31 cellular contexts compared by ENCODE assay signal in genomic region chr15:64875641-64876223, GRCh38. TPM values are rescaled to one million over a fixed set of nuclear protein-coding genes. Genes with fewer than 3 reads are reported as not detected.
A peak's percentile ranks its signal among the peaks of the same experiment; 100 is the strongest.
DNase-seq lines count a peak whose midpoint lies in the region; ATAC-seq and TF ChIP-seq lines count a peak whose summit lies in the region.
"Had no signal": no experiment of that assay in that cellular context is flagged by ENCODE, and none has a peak within 500 bp of the region (broad histone marks: within the 10 kb centered on the region; RNA-seq: fewer than 3 reads in every experiment).

No MANE protein-coding gene starts in this region.

- peak overlapping the region; percentile 58 to 61; a peak in 3 of 4 replicates for H4K8ac ChIP-seq in IMR-90 (ENCODE audit: low read depth in 2 of 2, low read length in 2 of 2)
- H4K8ac ChIP-seq in neuronal stem cell (ENCODE audit: low read depth, low read length) = no peak overlapping the region

- H2AFZ ChIP-seq in IMR-90 (replicated peaks; ENCODE audit: low read length, poor library complexity) (no peak overlapping the region), neuronal stem cell (ENCODE audit: low read length) (no peak overlapping the region)
- H2AFZ ChIP-seq: PC-9 had no signal

- H2AK9ac ChIP-seq in IMR-90 (replicated peaks; ENCODE audit: low read depth, low read length, poor library complexity) = no peak overlapping the region

- H3K23ac ChIP-seq in IMR-90 (ENCODE audit: low read depth, low read length) (no peak overlapping the region), neuronal stem cell (ENCODE audit: low read depth, low read length, poor library complexity) (no peak overlapping the region)

- H3K9ac ChIP-seq in IMR-90 (ENCODE audit: low read depth, low read length) = no peak overlapping the region
- H3K9ac ChIP-seq in neuronal stem cell (ENCODE audit: low read depth, low read length, poor library complexity) = no peak overlapping the region

- H2BK120ac ChIP-seq in IMR-90 (ENCODE audit: low read depth, low read length) = peak overlapping the region; percentile 12; the same call in 1 of the 2 replicates
- H2BK120ac ChIP-seq in neuronal stem cell (ENCODE audit: low read depth, low read length) = no peak overlapping the region

- H2BK20ac ChIP-seq in IMR-90 (ENCODE audit: low read depth, low read length) = peak overlapping the region; percentile 4; the same call in 1 of the 2 replicates

- H3K4me1 ChIP-seq in IMR-90 (ENCODE audit: control insufficient read depth, insufficient read depth, low read length) (peaks cover 15% of the 10 kb centered on the region), neuronal stem cell (ENCODE audit: control insufficient read depth in 2 of 2, insufficient read depth in 1 of 2, low read depth in 1 of 2, low read length in 2 of 2) (peaks cover 0 to 14% of the 10 kb centered on the region in 2 donors)
- H3K4me1 ChIP-seq: breast epithelium had no signal

- DNase-seq in CD14-positive monocyte (ENCODE audit: low spot score) (no peak), IMR-90 (no peak), neuronal stem cell (ENCODE audit: low spot score) (no peak), midbrain (lab: John Stamatoyannopoulos, UW) (no peak)
- DNase-seq in activated T-helper 1 cell treated with anti-CD3 and anti-CD28 coated beads, Interleukin-12 subunit alpha, Interleukin-12 subunit beta, Interleukin-2, Interleukin-4 antibody, amounts not matched to agents 30 ng/mL and 10 ng/mL and 1 ng/mL, durations not matched to agents 14 hours and 24 hours and 36 hours (ENCODE audit: low spot score) = no peak
- no peak for DNase-seq in stimulated activated CD8-positive, alpha-beta memory T cell treated with anti-CD3 and anti-CD28 coated beads, Interleukin-4, amount 100 ng/mL, for 48 hours
- DNase-seq: activated CD4-positive, alpha-beta T cell treated with anti-CD3 and anti-CD28 coated beads for 36 hours; activated naive CD4-positive, alpha-beta T cell treated with anti-CD3 and anti-CD28 coated beads, Interleukin-2, amount 50 U/mL, for 16 hours; amygdala; DND-41; effector CD4-positive, alpha-beta T cell; glutamatergic neuron; islet precursor cell; Karpas-422; left ventricle myocardium superior; MV-4-11; NCI-H146; NCI-H2171; NCI-H524; NK-92 treated with Interleukin-12 subunit alpha and Interleukin-12 subunit beta, amount 100 ng/mL, for 24 hours; PC-9; SHP77; substantia nigra had no signal

- CTCF ChIA-PET in IMR-90 (lab: Yijun Ruan, JAX) = no interaction called here

- no peaks in the 10 kb centered on the region for H4K20me1 ChIP-seq in IMR-90 (ENCODE audit: insufficient read depth, low read length)

- peak overlapping the region in 1 of 2 donors; percentile 40 for H3K4me3 Mint-ChIP-seq in CD14-positive monocyte
- no peak overlapping the region for H3K4me3 Mint-ChIP-seq in activated T-helper 1 cell treated with anti-CD3 and anti-CD28 coated beads, Interleukin-12 subunit alpha, Interleukin-12 subunit beta, Interleukin-2, Interleukin-4 antibody, amounts not matched to agents 30 ng/mL and 10 ng/mL and 1 ng/mL, durations not matched to agents 14 hours and 24 hours and 36 hours
- H3K4me3 Mint-ChIP-seq: activated CD4-positive, alpha-beta T cell treated with anti-CD3 and anti-CD28 coated beads for 36 hours; nephron; type B pancreatic cell had no signal

- in situ Hi-C loops in IMR-90 (cut with MboI; ENCODE audit: low sequenced_read_pairs) = no loop called here

- H2AK5ac ChIP-seq in IMR-90 (ENCODE audit: low read depth, low read length) (peak overlapping the region; percentile 77), neuronal stem cell (ENCODE audit: low read depth, low read length) (peak overlapping the region; percentile 44)

- peaks cover 0 to 5% (median 0%) of the 10 kb centered on the region in 3 donors for H3K27me3 Mint-ChIP-seq in CD14-positive monocyte (ENCODE audit: low read depth in 3 of 3)
- no peaks in the 10 kb centered on the region for H3K27me3 Mint-ChIP-seq in activated T-helper 1 cell treated with anti-CD3 and anti-CD28 coated beads, Interleukin-12 subunit alpha, Interleukin-12 subunit beta, Interleukin-2, Interleukin-4 antibody, amounts not matched to agents 30 ng/mL and 10 ng/mL and 1 ng/mL, durations not matched to agents 14 hours and 24 hours and 36 hours (ENCODE audit: insufficient read depth)
- H3K27me3 Mint-ChIP-seq: activated CD4-positive, alpha-beta T cell treated with anti-CD3 and anti-CD28 coated beads for 36 hours; type B pancreatic cell had no signal

- no peak overlapping the region for H2BK5ac ChIP-seq in IMR-90 (ENCODE audit: low read depth, low read length, poor library complexity, severe bottlenecking)
- no peak overlapping the region for H2BK5ac ChIP-seq in neuronal stem cell (ENCODE audit: low read length)

- H3K18ac ChIP-seq in IMR-90 (ENCODE audit: low read depth, low read length) (peak overlapping the region; percentile 65; the same call in 1 of the 2 replicates), neuronal stem cell (ENCODE audit: low read length) (no peak overlapping the region)

- no peak overlapping the region for H3K4me3 ChIP-seq in IMR-90 (ENCODE audit: insufficient read depth, low read depth, low read length)
- no peak overlapping the region for H3K4me3 ChIP-seq in neuronal stem cell (ENCODE audit: low read length in 2 of 2)
- H3K4me3 ChIP-seq: breast epithelium, PC-9, skin epidermis had no signal

- dilution Hi-C loops in IMR-90 (cut with HindIII; ENCODE audit: low sequenced_read_pairs, unreplicated experiment) = no loop called here

- H2BK15ac ChIP-seq in IMR-90 (ENCODE audit: low read depth, low read length) (peak overlapping the region; percentile 50; the same call in 1 of the 3 replicates), neuronal stem cell (ENCODE audit: low read length) (no peak overlapping the region)

- H3K36me3 Mint-ChIP-seq in CD14-positive monocyte = peaks cover 24 to 26% of the 10 kb centered on the region in 2 donors
- H3K36me3 Mint-ChIP-seq in activated T-helper 1 cell treated with anti-CD3 and anti-CD28 coated beads, Interleukin-12 subunit alpha, Interleukin-12 subunit beta, Interleukin-2, Interleukin-4 antibody, amounts not matched to agents 30 ng/mL and 10 ng/mL and 1 ng/mL, durations not matched to agents 14 hours and 24 hours and 36 hours (ENCODE audit: low read depth) = no peaks in the 10 kb centered on the region
- H3K36me3 Mint-ChIP-seq: type B pancreatic cell had no signal

- peaks cover 80% of the 10 kb centered on the region for H3K4me1 Mint-ChIP-seq in CD14-positive monocyte
- peaks cover 23% of the 10 kb centered on the region for H3K4me1 Mint-ChIP-seq in activated T-helper 1 cell treated with anti-CD3 and anti-CD28 coated beads, Interleukin-12 subunit alpha, Interleukin-12 subunit beta, Interleukin-2, Interleukin-4 antibody, amounts not matched to agents 30 ng/mL and 10 ng/mL and 1 ng/mL, durations not matched to agents 14 hours and 24 hours and 36 hours (ENCODE audit: low read depth)

- H3K9me3 ChIP-seq in IMR-90 (ENCODE audit: control insufficient read depth, insufficient read depth, low read length) (no peaks in the 10 kb centered on the region), neuronal stem cell (replicated peaks in 1 of 2; ENCODE audit: control insufficient read depth in 2 of 2, insufficient read depth in 1 of 2, low read depth in 1 of 2, low read length in 2 of 2) (no peaks in the 10 kb centered on the region)
- H3K9me3 ChIP-seq: breast epithelium had no signal

- TF ChIP-seq CTCF in CD14-positive monocyte (IDR thresholded peaks at IDR 0.05) = no peak
- TF ChIP-seq CTCF in IMR-90 (conservative IDR thresholded peaks at IDR 0.05; ENCODE audit: low read depth, low read length) = no peak

- H3K27me3 ChIP-seq in IMR-90 (ENCODE audit: control insufficient read depth, insufficient read depth, low read length) (no peaks in the 10 kb centered on the region), neuronal stem cell (ENCODE audit: control insufficient read depth in 3 of 3, insufficient read depth in 3 of 3, low read depth in 1 of 3, low read length in 3 of 3) (no peaks in the 10 kb centered on the region)
- H3K27me3 ChIP-seq: breast epithelium had no signal

- H3K56ac ChIP-seq in IMR-90 (ENCODE audit: extremely low read depth, insufficient read depth, low read length) = no peak overlapping the region

- peak overlapping the region in 4 of 7 donors; percentile 15 to 97 (median 64) for H3K27ac Mint-ChIP-seq in CD14-positive monocyte
- peak overlapping the region; percentile 57 for H3K27ac Mint-ChIP-seq in activated T-helper 1 cell treated with anti-CD3 and anti-CD28 coated beads, Interleukin-12 subunit alpha, Interleukin-12 subunit beta, Interleukin-2, Interleukin-4 antibody, amounts not matched to agents 30 ng/mL and 10 ng/mL and 1 ng/mL, durations not matched to agents 14 hours and 24 hours and 36 hours
- H3K27ac Mint-ChIP-seq: activated CD4-positive, alpha-beta T cell treated with anti-CD3 and anti-CD28 coated beads for 36 hours; type B pancreatic cell had no signal

- H3K9me3 Mint-ChIP-seq in CD14-positive monocyte = no peaks in the 10 kb centered on the region
- H3K9me3 Mint-ChIP-seq in activated T-helper 1 cell treated with anti-CD3 and anti-CD28 coated beads, Interleukin-12 subunit alpha, Interleukin-12 subunit beta, Interleukin-2, Interleukin-4 antibody, amounts not matched to agents 30 ng/mL and 10 ng/mL and 1 ng/mL, durations not matched to agents 14 hours and 24 hours and 36 hours = no peaks in the 10 kb centered on the region
- H3K9me3 Mint-ChIP-seq: nephron, type B pancreatic cell had no signal

- no peak for TF ChIP-seq RAD21 in IMR-90 (IDR thresholded peaks at IDR 0.05; ENCODE audit: low read length)

- TF ChIP-seq POLR2A in IMR-90 (IDR thresholded peaks at IDR 0.05; ENCODE audit: low read depth, low read length) = no peak

- no TSS peak for BruUV-seq in IMR-90 (replicated peaks; lab: Mats Ljungman, UMichigan)

- H3K27ac ChIP-seq in IMR-90 (ENCODE audit: insufficient read depth, low read length) = no peak overlapping the region
- no peak overlapping the region for H3K27ac ChIP-seq in neuronal stem cell (replicated peaks; ENCODE audit: low read length)
- H3K27ac ChIP-seq: breast epithelium, C4-2B, HL-60, PC-9 had no signal

- H4K91ac ChIP-seq in IMR-90 (ENCODE audit: insufficient read depth, low read depth, low read length) (no peak overlapping the region; the same call in 1 of the 2 replicates), neuronal stem cell (ENCODE audit: low read depth, low read length, poor library complexity) (no peak overlapping the region)

- H3K79me1 ChIP-seq in IMR-90 (ENCODE audit: low read depth in 1 of 2, low read length in 2 of 2) (peaks cover 5 to 27% of the 10 kb centered on the region in 2 experiments; a peak in 2 of 4 replicates), neuronal stem cell (ENCODE audit: low read depth, low read length) (no peaks in the 10 kb centered on the region)

- H3K4me2 ChIP-seq in IMR-90 (ENCODE audit: low read depth, low read length) (no peak overlapping the region), neuronal stem cell (ENCODE audit: insufficient read depth, low read length, poor library complexity, severe bottlenecking) (no peak overlapping the region)
- H3K4me2 ChIP-seq: PC-9 had no signal

- H3K36me3 ChIP-seq in IMR-90 (ENCODE audit: control insufficient read depth, insufficient read depth, low read length) (no peaks in the 10 kb centered on the region), neuronal stem cell (replicated peaks in 1 of 2; ENCODE audit: control insufficient read depth in 2 of 2, insufficient read depth in 2 of 2, low read length in 2 of 2) (no peaks in the 10 kb centered on the region)
- H3K36me3 ChIP-seq: breast epithelium had no signal

- H2BK12ac ChIP-seq in neuronal stem cell (ENCODE audit: low read length) = no peak overlapping the region

- H3K14ac ChIP-seq in IMR-90 (replicated peaks; ENCODE audit: low read depth, low read length) = peak overlapping the region; percentile 10; the same call in 1 of the 2 replicates
- H3K14ac ChIP-seq in neuronal stem cell (ENCODE audit: low read length) = no peak overlapping the region

- intact Hi-C loops in CD14-positive monocyte (cut with micrococcal nuclease) = no loop called here
- intact Hi-C loops in IMR-90 (cut with micrococcal nuclease) = no loop called here
- intact Hi-C loops in activated T-helper 1 cell treated with anti-CD3 and anti-CD28 coated beads, Interleukin-12 subunit alpha, Interleukin-12 subunit beta, Interleukin-2, Interleukin-4 antibody, amounts not matched to agents 30 ng/mL and 10 ng/mL and 1 ng/mL, durations not matched to agents 14 hours and 24 hours and 36 hours (cut with micrococcal nuclease) = no loop called here

- WGBS in IMR-90 (ENCODE audit: extremely low coverage in 2 of 2, insufficient read length in 1 of 2), 2 experiments = 60% methylated on average over 2 of the region's 3 CpGs; no CpG with 5 or more reads in 1 of the 2 experiments
- no CpG with 5 or more reads among the region's 3 CpGs for WGBS in neuronal stem cell (ENCODE audit: extremely low coverage in 2 of 2, insufficient read length in 2 of 2, insufficient replicate concordance in 1 of 2), 2 donors

- peaks cover 24% of the 10 kb centered on the region for H3K9me1 ChIP-seq in IMR-90 (ENCODE audit: insufficient read depth, low read length)

- POLR2A ChIA-PET in IMR-90 (lab: Charles Lee; ENCODE audit: unreplicated experiment) = interaction anchor here (0.6 kb wide), 1 partner anchor 682 kb away, joined by 11 read pairs; no protein-coding TSS in a partner anchor

- H4K5ac ChIP-seq in IMR-90 (ENCODE audit: low read depth, low read length) = peak overlapping the region; percentile 43; the same call in 1 of the 2 replicates

- ATAC-seq in IMR-90 (ENCODE audit: low read depth) = no peak
- no peak for ATAC-seq in HG03108 (IDR thresholded peaks at IDR 0.05; ENCODE audit: unreplicated experiment)
- ATAC-seq: activated CD4-positive, alpha-beta T cell treated with anti-CD3 and anti-CD28 coated beads for 36 hours; HCT116; left ventricle myocardium superior had no signal

- H3K4ac ChIP-seq in IMR-90 (ENCODE audit: low read depth, low read length) (peak overlapping the region; percentile 41; the same call in 1 of the 2 replicates), neuronal stem cell (ENCODE audit: low read length) (no peak overlapping the region)

RNA-seq across cellular contexts. Expression of gene PLEKHO2, which starts 34.0 kb away (rescaled TPM):
- polyA plus RNA-seq in CD14-positive monocyte = 10 to 100 TPM; 78.0 to 93.5 TPM
- total RNA-seq in IMR-90 (2012; rRNA removed) = 18.6 and 19.0 TPM in 2 replicates
- polyA plus RNA-seq in IMR-90 (2012; rRNA removed) = 22.5 and 24.6 TPM in 2 replicates
- 12.6 and 25.0 TPM in 2 replicates for polyA plus RNA-seq in IMR-90 (2012; cell fraction: cytosol; rRNA removed)
- 37.2 and 43.5 TPM in 2 replicates for polyA plus RNA-seq in IMR-90 (2012; cell fraction: nucleus; rRNA removed; ENCODE audit: low replicate concordance)
- total RNA-seq in activated T-helper 1 cell treated with anti-CD3 and anti-CD28 coated beads, Interleukin-12 subunit alpha, Interleukin-12 subunit beta, Interleukin-2, Interleukin-4 antibody, amounts not matched to agents 30 ng/mL and 10 ng/mL and 1 ng/mL, durations not matched to agents 14 hours and 24 hours and 36 hours = 17.0 and 17.8 TPM in 2 replicates
- polyA plus RNA-seq in neuronal stem cell (2013, experiment 1 of 2) = 5.7 TPM
- polyA plus RNA-seq in neuronal stem cell (2013, experiment 2 of 2) = 6.0 TPM

RNA-seq across cellular contexts. Expression of gene ANKDD1A, which starts 36.0 kb away (rescaled TPM):
- polyA plus RNA-seq in CD14-positive monocyte (under 1 TPM; 0.49 to 0.90 TPM), IMR-90 (2012; rRNA removed) (3.0 and 4.9 TPM in 2 replicates)
- 2.8 and 3.6 TPM in 2 replicates for total RNA-seq in IMR-90 (2012; rRNA removed)
- polyA plus RNA-seq in IMR-90 (2012; cell fraction: cytosol; rRNA removed) = 2.1 and 4.6 TPM in 2 replicates
- polyA plus RNA-seq in IMR-90 (2012; cell fraction: nucleus; rRNA removed; ENCODE audit: low replicate concordance) = 9.8 and 13.4 TPM in 2 replicates
- total RNA-seq in activated T-helper 1 cell treated with anti-CD3 and anti-CD28 coated beads, Interleukin-12 subunit alpha, Interleukin-12 subunit beta, Interleukin-2, Interleukin-4 antibody, amounts not matched to agents 30 ng/mL and 10 ng/mL and 1 ng/mL, durations not matched to agents 14 hours and 24 hours and 36 hours = 0.93 and 1.3 TPM in 2 replicates
- polyA plus RNA-seq in neuronal stem cell (2013, experiment 1 of 2) = 3.2 TPM
- polyA plus RNA-seq in neuronal stem cell (2013, experiment 2 of 2) = 3.2 TPM

RNA-seq across cellular contexts. Expression of gene PIF1, which starts 50.3 kb away (rescaled TPM):
- under 1 TPM in 1 of 2 donors, not detected in 1; 0.13 TPM for polyA plus RNA-seq in CD14-positive monocyte
- total RNA-seq in IMR-90 (2012; rRNA removed) = 3.9 and 5.3 TPM in 2 replicates
- polyA plus RNA-seq in IMR-90 (2012; rRNA removed) = 19.2 and 19.9 TPM in 2 replicates
- polyA plus RNA-seq in IMR-90 (2012; cell fraction: cytosol; rRNA removed) = 10.6 and 10.8 TPM in 2 replicates
- 72.6 and 161 TPM in 2 replicates for polyA plus RNA-seq in IMR-90 (2012; cell fraction: nucleus; rRNA removed; ENCODE audit: low replicate concordance)
- 19.1 and 23.9 TPM in 2 replicates for total RNA-seq in activated T-helper 1 cell treated with anti-CD3 and anti-CD28 coated beads, Interleukin-12 subunit alpha, Interleukin-12 subunit beta, Interleukin-2, Interleukin-4 antibody, amounts not matched to agents 30 ng/mL and 10 ng/mL and 1 ng/mL, durations not matched to agents 14 hours and 24 hours and 36 hours
- 38.9 TPM for polyA plus RNA-seq in neuronal stem cell (2013, experiment 1 of 2)
- 36.9 TPM for polyA plus RNA-seq in neuronal stem cell (2013, experiment 2 of 2)
